1 cellular context compared by ENCODE assay signal in genomic region chr14:93114068-93114710, GRCh38.
TF ChIP-seq lines count a peak whose summit lies in the region.

No MANE protein-coding gene starts in this region.

TF ChIP-seq in GM12878, 131 proteins besides CTCF, POLR2A, EP300 and RAD21 (continued from another document):
- TF ChIP-seq PRDM15 (CRISPR knock-in tag; IDR thresholded peaks at IDR 0.05) (no peak), ESRRA (IDR thresholded peaks at IDR 0.05; ENCODE audit: low read length) (no peak), MLLT1 (IDR thresholded peaks at IDR 0.05) (peak; percentile 90), ZBED1 (IDR thresholded peaks at IDR 0.05; ENCODE audit: borderline replicate concordance) (no peak)
